In genomic region chr20:10940941-10941340, GRCh38 we compare ENCODE assay signal across 15 cellular contexts.
A peak's percentile ranks its signal among the peaks of the same experiment; 100 is the strongest.
DNase-seq lines count a peak whose midpoint lies in the region; ATAC-seq and FAIRE-seq lines count a peak whose summit lies in the region.
"Had no signal": no experiment of that assay in that cellular context is flagged by ENCODE, and none has a peak within 500 bp of the region (broad histone marks: within the 10 kb centered on the region; RNA-seq: fewer than 3 reads in every experiment).

No MANE protein-coding gene starts in this region.

- DNase-seq in GM18507 (ENCODE audit: extremely low spot score, insufficient read length, low read depth) (peak; percentile 8), T-cell (no peak), SW480 (ENCODE audit: low spot score) (no peak)
- DNase-seq in activated CD4-positive, alpha-beta T cell treated with anti-CD3 and anti-CD28 coated beads for 1 hour, result no peak
- DNase-seq in activated effector memory CD4-positive, alpha-beta T cell treated with anti-CD3 and anti-CD28 coated beads, Interleukin-2, amount 50 U/mL, for 16 hours, result no peak
- DNase-seq: activated naive CD8-positive, alpha-beta T cell treated with anti-CD3 and anti-CD28 coated beads, Interleukin-2, amount 50 U/mL, for 24 hours; dermis blood vessel endothelial cell; kidney glomerular epithelial cell; stimulated activated CD4-positive, alpha-beta T cell treated with anti-CD3 and anti-CD28 coated beads, Interleukin-15, amount 100 ng/mL, for 24 hours had no signal

- H3K36me3 Mint-ChIP-seq in T-cell, result no peaks in the 10 kb centered on the region

- no peaks in the 10 kb centered on the region for H3K27me3 Mint-ChIP-seq in T-cell
- H3K27me3 Mint-ChIP-seq: stimulated activated naive CD8-positive, alpha-beta T cell treated with anti-CD3 and anti-CD28 coated beads, Interleukin-15, Interleukin-2, amounts not matched to agents 100 ng/mL and 50 ng/mL, for 24 hours had no signal

- peak; percentile 97 for ATAC-seq in GM19463 (IDR thresholded peaks at IDR 0.05; ENCODE audit: unreplicated experiment)
- peak; percentile 97 for ATAC-seq in HG02870 (IDR thresholded peaks at IDR 0.05; ENCODE audit: unreplicated experiment)
- ATAC-seq in HG03469 (IDR thresholded peaks at IDR 0.05; ENCODE audit: unreplicated experiment), result peak; percentile 92
- no peak for ATAC-seq in T-cell (replicated peaks in 1 of 4)
- ATAC-seq: activated naive CD8-positive, alpha-beta T cell treated with anti-CD3 and anti-CD28 coated beads, Interleukin-2, amount 50 U/mL, for 24 hours had no signal

- peak; percentile 67 for FAIRE-seq in GM18507 (lab: Jason Lieb, UNC)

- H3K4me3 Mint-ChIP-seq in T-cell, result no peak overlapping the region
- H3K4me3 Mint-ChIP-seq: activated naive CD8-positive, alpha-beta T cell treated with anti-CD3 and anti-CD28 coated beads, Interleukin-2, amount 50 U/mL, for 24 hours; neural crest cell; stimulated activated naive CD8-positive, alpha-beta T cell treated with anti-CD3 and anti-CD28 coated beads, Interleukin-15, Interleukin-2, amounts not matched to agents 100 ng/mL and 50 ng/mL, for 24 hours; T-helper 1 cell treated with Interleukin-12 subunit alpha and Interleukin-12 subunit beta and Interleukin-4 antibody, amounts not matched to agents 30 μg/mL and 1 μg/mL, for 36 hours had no signal

- no peak overlapping the region for H3K27ac Mint-ChIP-seq in T-cell
- H3K27ac Mint-ChIP-seq: activated naive CD8-positive, alpha-beta T cell treated with anti-CD3 and anti-CD28 coated beads, Interleukin-2, amount 50 U/mL, for 24 hours; stimulated activated naive CD8-positive, alpha-beta T cell treated with anti-CD3 and anti-CD28 coated beads, Interleukin-15, Interleukin-2, amounts not matched to agents 100 ng/mL and 50 ng/mL, for 24 hours; T-helper 1 cell treated with Interleukin-12 subunit alpha and Interleukin-12 subunit beta and Interleukin-4 antibody, amounts not matched to agents 30 μg/mL and 1 μg/mL, for 36 hours had no signal

- POLR2A ChIA-PET in T-cell (lab: Charles Lee), result no interaction called here

- peaks cover 8 to 19% (median 8%) of the 10 kb centered on the region in 3 donors for H3K9me3 Mint-ChIP-seq in T-cell
- H3K9me3 Mint-ChIP-seq: activated naive CD8-positive, alpha-beta T cell treated with anti-CD3 and anti-CD28 coated beads, Interleukin-2, amount 50 U/mL, for 24 hours had no signal

- H3K4me1 Mint-ChIP-seq in T-cell, result no peaks in the 10 kb centered on the region
- H3K4me1 Mint-ChIP-seq: activated naive CD8-positive, alpha-beta T cell treated with anti-CD3 and anti-CD28 coated beads, Interleukin-2, amount 50 U/mL, for 24 hours; neural crest cell had no signal

- CTCF ChIA-PET in T-cell (lab: Charles Lee), result no interaction called here

Comparison
In these comparisons a context has a peak if more than half of its experiments do, and no peak if none do; other contexts are left out.
1. ATAC-seq: peak in GM19463 (single experiment), HG02870 (single experiment) and HG03469 (single experiment); none in T-cell (0 of 4).